ENCODE assay signal across 10 cellular contexts in genomic region chr20:49496043-49496442, GRCh38. TPM values are rescaled to one million over a fixed set of nuclear protein-coding genes. Genes with fewer than 3 reads are reported as not detected.
"Had no signal": no experiment of that assay in that cellular context is flagged by ENCODE, and none has a peak within 500 bp of the region (broad histone marks: within the 10 kb centered on the region; RNA-seq: fewer than 3 reads in every experiment).

No MANE protein-coding gene starts in this region.

- H3K9me3 Mint-ChIP-seq: GM23338 had no signal

- H3K4me3 Mint-ChIP-seq: GM23338, H9, HFFc6, IgD-negative memory B cell had no signal

- H3K4me2 ChIP-seq: GM23338, KMS-11 had no signal

- H3K36me3 Mint-ChIP-seq: IgD-negative memory B cell had no signal

- H3K27ac ChIP-seq: HL-60, KMS-11 had no signal

- H3K4me1 Mint-ChIP-seq: IgD-negative memory B cell had no signal

- ATAC-seq: GM23338 had no signal

- DNase-seq: H9, HCEC 1CT, HFFc6, KBM-7 had no signal

- FAIRE-seq: H1, H54 had no signal

- H3K9ac ChIP-seq: KMS-11 had no signal

- H3K4me3 ChIP-seq: GM23338 had no signal

RNA-seq across cellular contexts. Expression of gene KCNB1, which starts 13.6 kb away (rescaled TPM):
- polyA plus RNA-seq: IgD-negative memory B cell had no signal
